Comparison of ENCODE assay signal across 38 cellular contexts in the genomic region with DNA sequence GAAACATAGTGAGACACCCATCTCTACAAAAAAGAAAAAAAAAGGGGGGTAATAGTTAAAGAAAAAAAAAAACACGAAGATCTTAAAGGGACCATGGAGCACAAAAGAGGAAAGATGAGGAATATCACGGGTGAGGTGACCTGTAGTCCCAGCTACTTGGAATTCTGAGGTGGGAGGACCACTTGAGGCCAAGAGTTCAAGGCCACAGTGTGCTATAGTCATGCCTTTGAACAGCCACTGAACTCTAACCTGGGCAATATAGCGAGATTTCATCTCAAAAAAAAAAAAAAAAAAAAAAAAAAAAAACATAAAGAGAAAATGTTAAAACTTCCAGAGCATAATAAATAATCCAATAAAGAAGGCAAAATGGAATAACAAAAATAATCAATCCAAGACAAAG. TPM values are rescaled to one million over a fixed set of nuclear protein-coding genes. Genes with fewer than 3 reads are reported as not detected.
"Had no signal": no experiment of that assay in that cellular context is flagged by ENCODE, and none has a peak within 500 bp of the region (broad histone marks: within the 10 kb centered on the region; RNA-seq: fewer than 3 reads in every experiment).

No MANE protein-coding gene starts in this region.

- H3K4me3 ChIP-seq: MG63 had no signal

- H3K9me3 ChIP-seq: MG63 had no signal

- DNase-seq: Karpas-422, Kasumi-1, MG63, MM.1S, MV-4-11, NCI-H1048, NCI-H1092, NCI-H1092 treated with DMSO at 0.1 percent for 48 hours, NCI-H1105, NCI-H1105 treated with DMSO at 0.1 percent for 48 hours, NCI-H1417, NCI-H1417 treated with DMSO at 0.1 percent for 48 hours, NCI-H1436, NCI-H1436 treated with DMSO at 0.1 percent for 48 hours, NCI-H146, NCI-H1694, NCI-H1694 treated with DMSO at 0.1 percent for 48 hours, NCI-H187, NCI-H187 treated with DMSO at 0.1 percent for 48 hours, NCI-H1930, NCI-H2029, NCI-H2029 treated with DMSO at 0.1 percent for 48 hours, NCI-H2081, NCI-H2081 treated with DMSO at 0.1 percent for 48 hours, NCI-H2107, NCI-H2171, NCI-H2171 treated with DMSO at 0.1 percent for 48 hours, NCI-H2227 treated with DMSO at 0.1 percent for 48 hours, NCI-H226, NCI-H345, NCI-H446, NCI-H446 treated with DMSO at 0.1 percent for 48 hours, NCI-H510A, NCI-H510A treated with DMSO at 0.1 percent for 48 hours had no signal

- H3K36me3 ChIP-seq: MG63 had no signal

- H3K27me3 ChIP-seq: MG63 had no signal

RNA-seq across cellular contexts. Expression of gene AKR1D1, which starts 23.6 kb away (rescaled TPM):
- total RNA-seq: LHCN-M2, M059J, MCF 10A, NCI-H460 had no signal
